In the genomic region with DNA sequence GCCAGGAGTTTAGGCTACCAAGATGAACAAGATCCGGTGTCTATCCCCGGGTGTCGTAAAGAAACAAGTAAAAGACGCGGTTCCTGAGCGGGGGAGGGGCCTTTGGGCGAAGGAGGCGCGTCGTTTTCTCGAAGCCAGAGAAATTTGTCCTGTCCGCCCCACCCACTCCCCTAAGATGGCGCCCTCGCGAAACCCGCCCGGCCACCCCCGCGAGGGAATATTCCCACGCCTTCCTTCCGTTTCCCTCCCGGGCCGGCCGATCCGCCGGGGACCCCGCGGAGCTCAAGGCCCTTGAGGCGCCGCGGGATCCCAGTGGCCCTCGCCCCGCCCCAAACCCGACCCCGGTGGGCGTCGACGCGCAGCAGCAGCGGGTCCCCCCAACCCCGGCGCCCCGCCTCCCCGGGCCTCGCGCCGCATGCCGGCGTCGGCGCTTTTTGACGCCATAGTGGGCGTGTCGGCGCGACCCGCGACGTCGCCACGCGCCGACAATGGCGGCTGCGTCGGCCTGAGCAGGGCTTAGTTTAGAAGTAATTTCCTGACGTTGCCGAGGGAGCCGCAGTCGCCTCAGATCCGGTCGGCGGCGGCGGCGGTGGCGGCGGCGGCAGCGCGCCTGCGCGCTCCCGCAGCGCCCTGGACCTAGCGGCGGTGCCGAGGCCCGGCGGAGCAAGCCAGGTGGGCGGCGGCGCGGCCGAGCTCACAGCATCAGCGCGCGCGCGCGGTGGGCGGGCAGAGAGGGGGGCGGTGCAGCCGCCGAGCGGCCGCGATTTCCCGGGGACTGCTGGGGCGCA, we compare ENCODE assay signal across 9 cellular contexts. TPM values are rescaled to one million over a fixed set of nuclear protein-coding genes. Genes with fewer than 3 reads are reported as not detected.
DNase-seq lines count a peak whose midpoint lies in the region; ATAC-seq, FAIRE-seq and TF ChIP-seq lines count a peak whose summit lies in the region.
"Had no signal": no experiment of that assay in that cellular context is flagged by ENCODE, and none has a peak within 500 bp of the region (broad histone marks: within the 10 kb centered on the region; RNA-seq: fewer than 3 reads in every experiment).

No MANE protein-coding gene starts in this region.

- CTCF ChIA-PET in HepG2 (lab: Yijun Ruan, JAX; ENCODE audit: low intra/inter-chr PET ratio, low total read pairs) = no interaction called here

- in situ Hi-C loops in HepG2 (cut with HindIII; ENCODE audit: extremely low pct_ligation_motif_present, low pct_unique_long_range_greater_than_20kb) = no loop called here

- H3K4me1 ChIP-seq in HepG2 (ENCODE audit: insufficient read depth, low read length) = peaks cover 11% of the 10 kb centered on the region

- H3K4me3 ChIP-seq in HepG2 (replicated peaks in 1 of 3; ENCODE audit: insufficient read depth in 1 of 3, low read depth in 2 of 3, low read length in 3 of 3) = peak overlapping the region; percentile 76 to 90 (median 79)

- peak overlapping the region; percentile 85 for H3K27ac ChIP-seq in HepG2 (ENCODE audit: extremely low read length, insufficient read depth, low read length)

- H3K9ac ChIP-seq in HepG2 (ENCODE audit: insufficient read depth, low read depth, low read length) = peak overlapping the region; percentile 71

- peak overlapping the region; percentile 85 to 91 for H3K4me3 Mint-ChIP-seq in CD14-positive monocyte
- peak overlapping the region; percentile 77 for H3K4me3 Mint-ChIP-seq in dendritic cell treated with granulocyte-macrophage colony-stimulating factor and Interleukin-4, amounts not matched to agents 40 ng/mL and 50 ng/mL, for 4 days

- H3K4me2 ChIP-seq in HepG2 (ENCODE audit: low read depth, low read length) = peak overlapping the region; percentile 83

- intact Hi-C loops in CD14-positive monocyte (cut with micrococcal nuclease) = no loop called here
- intact Hi-C loops in dendritic cell treated with granulocyte-macrophage colony-stimulating factor and Interleukin-4, amounts not matched to agents 40 ng/mL and 50 ng/mL, for 4 days (cut with micrococcal nuclease) = loop anchor here (5.0 kb wide), 1 partner anchor 525 kb away; a partner anchor contains a TSS
- intact Hi-C loops in HepG2 (cut with micrococcal nuclease; ENCODE audit: unreplicated experiment) = no loop called here

- H3K27ac Mint-ChIP-seq in CD14-positive monocyte = peak overlapping the region; percentile 92 to 97 (median 95)
- peak overlapping the region; percentile 89 for H3K27ac Mint-ChIP-seq in dendritic cell treated with granulocyte-macrophage colony-stimulating factor and Interleukin-4, amounts not matched to agents 40 ng/mL and 50 ng/mL, for 4 days

- FAIRE-seq in HepG2 (lab: Jason Lieb, UNC) = no peak
- FAIRE-seq: islet of Langerhans had no signal

- peaks cover 0 to 6% (median 0%) of the 10 kb centered on the region in 7 donors for H3K9me3 Mint-ChIP-seq in CD14-positive monocyte
- H3K9me3 Mint-ChIP-seq in dendritic cell treated with granulocyte-macrophage colony-stimulating factor and Interleukin-4, amounts not matched to agents 40 ng/mL and 50 ng/mL, for 4 days = no peaks in the 10 kb centered on the region

- no peaks in the 10 kb centered on the region; a peak in 1 of 5 replicates for H3K27me3 ChIP-seq in HepG2 (ENCODE audit: control insufficient read depth in 1 of 2, insufficient read depth in 2 of 2, low read length in 2 of 2)

- no peak for TF ChIP-seq CTCF in CD14-positive monocyte (IDR thresholded peaks at IDR 0.05)
- TF ChIP-seq CTCF in HepG2 (CRISPR knock-in tag; IDR thresholded peaks at IDR 0.05) = no peak

- TF ChIP-seq EP300 in HepG2 (IDR thresholded peaks at IDR 0.05; ENCODE audit: low read depth in 2 of 2, low read length in 2 of 2) (no peak), HepG2 (CRISPR knock-in tag; IDR thresholded peaks at IDR 0.05; ENCODE audit: borderline replicate concordance) (no peak)

- H3K36me3 Mint-ChIP-seq in CD14-positive monocyte = peaks cover 10 to 15% of the 10 kb centered on the region in 2 donors
- H3K36me3 Mint-ChIP-seq in dendritic cell treated with granulocyte-macrophage colony-stimulating factor and Interleukin-4, amounts not matched to agents 40 ng/mL and 50 ng/mL, for 4 days (ENCODE audit: low read depth) = peaks cover 13% of the 10 kb centered on the region

- ATAC-seq in GM19395 (IDR thresholded peaks at IDR 0.05; ENCODE audit: unreplicated experiment) = peak; percentile 81
- peak; percentile 78 for ATAC-seq in HG03521 (IDR thresholded peaks at IDR 0.05; ENCODE audit: unreplicated experiment)
- ATAC-seq in HepG2 = peak; percentile 91

- 0 out of 2 replicates have a peak, but pooled peaks have one; percentile 10 for TF ChIP-seq RAD21 in HepG2 (CRISPR knock-in tag; IDR thresholded peaks at IDR 0.05)

- POLR2A ChIA-PET in HepG2 (lab: Yijun Ruan, JAX) = interaction anchor here (1.0 kb wide), 1 partner anchor 384 kb away, joined by 3 read pairs; a partner anchor contains a TSS

- H3K9me3 ChIP-seq in HepG2 (ENCODE audit: low read length) = no peaks in the 10 kb centered on the region

- peak overlapping the region; percentile 83 for H2AFZ ChIP-seq in HepG2 (ENCODE audit: low read length)

- DNase-seq in CD14-positive monocyte (ENCODE audit: low spot score) (peak; percentile 81), NCI-H748 (lab: John Stamatoyannopoulos, UW; ENCODE audit: unreplicated experiment) (peak; percentile 92), HepG2 (ENCODE audit: low spot score) (peak; percentile 41)
- DNase-seq in activated CD4-positive, alpha-beta T cell treated with anti-CD3 and anti-CD28 coated beads, Interleukin-2, amount 50 U/mL, for 24 hours (ENCODE audit: low read depth in 1 of 2, low spot score in 1 of 2) = peak; percentile 63 to 79
- DNase-seq in stimulated activated CD4-positive, alpha-beta T cell treated with anti-CD3 and anti-CD28 coated beads, Interleukin-2, amount 100 ng/mL, for 4 hours (ENCODE audit: low read depth) = peak; percentile 78

- peak in 1 of 2 experiments; percentile 55; a peak in 2 of 4 replicates for TF ChIP-seq POLR2A in HepG2 (IDR thresholded peaks at IDR 0.05; ENCODE audit: insufficient read depth in 1 of 2, low read depth in 2 of 2, low read length in 2 of 2)

- no TSS peak for BruUV-seq in HepG2 (replicated peaks; lab: Mats Ljungman, UMichigan)

- peaks cover 26% of the 10 kb centered on the region for H3K4me1 Mint-ChIP-seq in CD14-positive monocyte
- H3K4me1 Mint-ChIP-seq in dendritic cell treated with granulocyte-macrophage colony-stimulating factor and Interleukin-4, amounts not matched to agents 40 ng/mL and 50 ng/mL, for 4 days (ENCODE audit: low read depth) = peaks cover 10% of the 10 kb centered on the region

- H3K27me3 Mint-ChIP-seq in CD14-positive monocyte (ENCODE audit: low read depth in 3 of 3) = peaks cover 0 to 6% (median 0%) of the 10 kb centered on the region in 3 donors
- H3K27me3 Mint-ChIP-seq in dendritic cell treated with granulocyte-macrophage colony-stimulating factor and Interleukin-4, amounts not matched to agents 40 ng/mL and 50 ng/mL, for 4 days = no peaks in the 10 kb centered on the region

- peaks cover 10% of the 10 kb centered on the region for H3K79me2 ChIP-seq in HepG2 (ENCODE audit: insufficient read depth, low read length)

- peaks cover 0 to 9% of the 10 kb centered on the region in 2 experiments; a peak in 2 of 5 replicates for H3K36me3 ChIP-seq in HepG2 (replicated peaks in 1 of 2; ENCODE audit: control insufficient read depth in 1 of 2, insufficient read depth in 2 of 2, low read length in 2 of 2)

- H4K20me1 ChIP-seq in HepG2 (ENCODE audit: insufficient read depth, low read length) = no peaks in the 10 kb centered on the region

- no CpG with 5 or more reads among the region's 110 CpGs for WGBS in HepG2 (ENCODE audit: low lambda C conversion rate)

RNA-seq across cellular contexts. Expression of a gene that starts 0.4 kb away (rescaled TPM):
- polyA plus RNA-seq in CD14-positive monocyte (10 to 100 TPM; 14.2 to 20.5 TPM), HepG2 (2011; rRNA removed) (0.57 and 0.61 TPM in 2 replicates)
- 40.5 and 59.4 TPM in 2 replicates for total RNA-seq in HepG2 (2016; rRNA removed; fragmentation: Illumina TruSeq; extraction: Trizol)
- total RNA-seq in HepG2 (2016; cell fraction: cytosol; rRNA removed; fragmentation: Illumina TruSeq; extraction: Trizol; ENCODE audit: low read depth) = 3.5 and 4.7 TPM in 2 replicates
- 40.9 and 56.9 TPM in 2 replicates for total RNA-seq in HepG2 (2016; cell fraction: insoluble cytoplasmic fraction; rRNA removed; fragmentation: Illumina TruSeq; extraction: Trizol)
- total RNA-seq in HepG2 (2016; cell fraction: membrane; rRNA removed; fragmentation: Illumina TruSeq; extraction: Trizol) = 15.3 and 16.1 TPM in 2 replicates
- total RNA-seq in HepG2 (2016; cell fraction: nucleus; rRNA removed; fragmentation: Illumina TruSeq; extraction: Trizol) = 18.7 and 21.0 TPM in 2 replicates
- 0.30 and 0.37 TPM in 2 replicates for polyA plus RNA-seq in HepG2 (2011; cell fraction: cytosol; rRNA removed)
- 0.55 and 0.84 TPM in 2 replicates for polyA plus RNA-seq in HepG2 (2011; cell fraction: nucleus; rRNA removed)
- 17.6 and 22.0 TPM in 2 replicates for polyA plus RNA-seq in HepG2 (2012)
- 2.6 and 3.0 TPM in 2 replicates for polyA plus RNA-seq in HepG2 (2016; cell fraction: cytosol; fragmentation: Illumina TruSeq; extraction: Trizol; ENCODE audit: low read depth)
- 63.6 and 65.2 TPM in 2 replicates for polyA plus RNA-seq in HepG2 (2016; cell fraction: insoluble cytoplasmic fraction; fragmentation: Illumina TruSeq; extraction: Trizol; ENCODE audit: low read depth)
- 7.1 and 7.9 TPM in 2 replicates for polyA plus RNA-seq in HepG2 (2016; cell fraction: membrane; fragmentation: Illumina TruSeq; extraction: Trizol; ENCODE audit: low read depth)
- 30.2 and 32.4 TPM in 2 replicates for polyA plus RNA-seq in HepG2 (2016; cell fraction: nucleus; fragmentation: Illumina TruSeq; extraction: Trizol; ENCODE audit: insufficient read depth, low read depth)
- 0.46 and 1.2 TPM in 2 replicates for polyA minus RNA-seq in HepG2 (2011; rRNA and poly(A)+ RNA removed; ENCODE audit: low replicate concordance)
- polyA minus RNA-seq in HepG2 (2011; cell fraction: cytosol; rRNA and poly(A)+ RNA removed) = 0.88 and 1.1 TPM in 2 replicates
- 1.6 and 1.7 TPM in 2 replicates for polyA minus RNA-seq in HepG2 (2011; cell fraction: nucleus; rRNA and poly(A)+ RNA removed)

RNA-seq across cellular contexts. Expression of a gene that starts 9.2 kb away (rescaled TPM):
- polyA plus RNA-seq in CD14-positive monocyte (not detected), HepG2 (2011; rRNA removed) (not detected in 2 replicates)
- not detected in 2 replicates for total RNA-seq in HepG2 (2016; rRNA removed; fragmentation: Illumina TruSeq; extraction: Trizol)
- not detected in 2 replicates for total RNA-seq in HepG2 (2016; cell fraction: cytosol; rRNA removed; fragmentation: Illumina TruSeq; extraction: Trizol; ENCODE audit: low read depth)
- total RNA-seq in HepG2 (2016; cell fraction: insoluble cytoplasmic fraction; rRNA removed; fragmentation: Illumina TruSeq; extraction: Trizol) = not detected in 2 replicates
- not detected in 2 replicates for total RNA-seq in HepG2 (2016; cell fraction: membrane; rRNA removed; fragmentation: Illumina TruSeq; extraction: Trizol)
- not detected in 2 replicates for total RNA-seq in HepG2 (2016; cell fraction: nucleus; rRNA removed; fragmentation: Illumina TruSeq; extraction: Trizol)
- not detected in 2 replicates for polyA plus RNA-seq in HepG2 (2011; cell fraction: cytosol; rRNA removed)
- polyA plus RNA-seq in HepG2 (2011; cell fraction: nucleus; rRNA removed) = not detected in 2 replicates
- polyA plus RNA-seq in HepG2 (2012) = not detected in 2 replicates
- not detected in 2 replicates for polyA plus RNA-seq in HepG2 (2016; cell fraction: cytosol; fragmentation: Illumina TruSeq; extraction: Trizol; ENCODE audit: low read depth)
- polyA plus RNA-seq in HepG2 (2016; cell fraction: insoluble cytoplasmic fraction; fragmentation: Illumina TruSeq; extraction: Trizol; ENCODE audit: low read depth) = not detected in 2 replicates
- not detected in 2 replicates for polyA plus RNA-seq in HepG2 (2016; cell fraction: membrane; fragmentation: Illumina TruSeq; extraction: Trizol; ENCODE audit: low read depth)
- polyA plus RNA-seq in HepG2 (2016; cell fraction: nucleus; fragmentation: Illumina TruSeq; extraction: Trizol; ENCODE audit: insufficient read depth, low read depth) = not detected in 2 replicates
- polyA minus RNA-seq in HepG2 (2011; rRNA and poly(A)+ RNA removed; ENCODE audit: low replicate concordance) = not detected in 2 replicates
- polyA minus RNA-seq in HepG2 (2011; cell fraction: cytosol; rRNA and poly(A)+ RNA removed) = not detected in 2 replicates
- polyA minus RNA-seq in HepG2 (2011; cell fraction: nucleus; rRNA and poly(A)+ RNA removed) = not detected in 2 replicates

RNA-seq across cellular contexts. Expression of a gene that starts 35.1 kb away (rescaled TPM):
- polyA plus RNA-seq in CD14-positive monocyte (not detected), HepG2 (2011; rRNA removed) (not detected in 2 replicates)
- not detected in 2 replicates for total RNA-seq in HepG2 (2016; rRNA removed; fragmentation: Illumina TruSeq; extraction: Trizol)
- not detected in 2 replicates for total RNA-seq in HepG2 (2016; cell fraction: cytosol; rRNA removed; fragmentation: Illumina TruSeq; extraction: Trizol; ENCODE audit: low read depth)
- total RNA-seq in HepG2 (2016; cell fraction: insoluble cytoplasmic fraction; rRNA removed; fragmentation: Illumina TruSeq; extraction: Trizol) = not detected in 2 replicates
- total RNA-seq in HepG2 (2016; cell fraction: membrane; rRNA removed; fragmentation: Illumina TruSeq; extraction: Trizol) = not detected in 2 replicates
- not detected in 2 replicates for total RNA-seq in HepG2 (2016; cell fraction: nucleus; rRNA removed; fragmentation: Illumina TruSeq; extraction: Trizol)
- polyA plus RNA-seq in HepG2 (2011; cell fraction: cytosol; rRNA removed) = not detected in 2 replicates
- polyA plus RNA-seq in HepG2 (2011; cell fraction: nucleus; rRNA removed) = not detected in 2 replicates
- polyA plus RNA-seq in HepG2 (2012) = not detected in 2 replicates
- polyA plus RNA-seq in HepG2 (2016; cell fraction: cytosol; fragmentation: Illumina TruSeq; extraction: Trizol; ENCODE audit: low read depth) = not detected in 2 replicates
- not detected in 2 replicates for polyA plus RNA-seq in HepG2 (2016; cell fraction: insoluble cytoplasmic fraction; fragmentation: Illumina TruSeq; extraction: Trizol; ENCODE audit: low read depth)
- not detected in 2 replicates for polyA plus RNA-seq in HepG2 (2016; cell fraction: membrane; fragmentation: Illumina TruSeq; extraction: Trizol; ENCODE audit: low read depth)
- not detected in 2 replicates for polyA plus RNA-seq in HepG2 (2016; cell fraction: nucleus; fragmentation: Illumina TruSeq; extraction: Trizol; ENCODE audit: insufficient read depth, low read depth)
- not detected in 2 replicates for polyA minus RNA-seq in HepG2 (2011; rRNA and poly(A)+ RNA removed; ENCODE audit: low replicate concordance)
- polyA minus RNA-seq in HepG2 (2011; cell fraction: cytosol; rRNA and poly(A)+ RNA removed) = not detected in 2 replicates
- polyA minus RNA-seq in HepG2 (2011; cell fraction: nucleus; rRNA and poly(A)+ RNA removed) = not detected in 2 replicates

Comparison
In these comparisons a context has a peak if more than half of its experiments do, and no peak if none do; other contexts are left out.
1. Peak in every context shown above with its lines: DNase-seq, ATAC-seq, H3K4me3 ChIP-seq and H3K27ac ChIP-seq.
2. DNase-seq: peak in every context shown above with its lines; median percentile 92 in NCI-H748; 81 in CD14-positive monocyte; 78 in stimulated activated CD4-positive, alpha-beta T cell treated with anti-CD3 and anti-CD28 coated beads, Interleukin-2, amount 100 ng/mL, for 4 hours; 71 in activated CD4-positive, alpha-beta T cell treated with anti-CD3 and anti-CD28 coated beads, Interleukin-2, amount 50 U/mL, for 24 hours; 41 in HepG2.